18 cellular contexts compared by ENCODE assay signal in the genomic region with DNA sequence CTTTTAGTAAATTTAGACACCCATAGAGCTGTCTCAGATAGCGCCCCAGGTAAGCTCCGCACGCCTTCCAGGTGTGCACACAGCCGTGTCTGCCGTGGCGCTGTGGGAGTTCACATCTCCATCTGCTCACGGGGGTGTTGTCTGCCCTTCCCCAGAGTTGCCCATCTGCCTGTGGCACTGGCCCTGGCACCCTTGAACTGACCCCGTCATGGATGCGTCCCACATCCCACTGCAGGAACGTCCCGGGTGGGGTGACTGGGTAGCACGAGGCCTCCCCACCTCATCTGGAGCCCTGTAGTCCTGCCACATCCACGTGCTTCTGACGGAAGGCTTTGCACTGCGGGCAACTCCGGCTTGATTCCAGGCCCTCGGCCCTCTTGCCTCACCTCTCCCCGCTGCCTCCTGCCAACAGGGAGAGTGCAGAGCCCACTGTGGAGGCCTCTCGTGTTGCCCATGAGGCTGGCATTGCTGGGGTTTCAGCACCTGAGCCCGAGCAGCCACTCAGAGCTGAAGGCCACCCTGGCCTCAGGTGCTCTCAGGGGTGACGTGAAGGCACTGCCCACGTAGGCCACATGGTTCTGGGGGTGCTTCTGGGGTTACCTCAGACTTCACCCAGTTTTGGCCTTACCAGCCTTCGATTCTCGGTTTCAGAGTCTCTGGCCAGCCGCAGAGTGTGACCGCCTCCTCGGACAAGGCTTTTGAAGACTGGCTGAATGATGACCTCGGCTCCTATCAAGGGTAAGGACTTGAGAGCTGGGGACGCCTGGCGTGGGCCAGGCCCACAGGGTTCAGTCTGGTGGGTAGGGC. TPM values are rescaled to one million over a fixed set of nuclear protein-coding genes. Genes with fewer than 3 reads are reported as not detected.
DNase-seq lines count a peak whose midpoint lies in the region; FAIRE-seq and TF ChIP-seq lines count a peak whose summit lies in the region.
"Had no signal": no experiment of that assay in that cellular context is flagged by ENCODE, and none has a peak within 500 bp of the region (broad histone marks: within the 10 kb centered on the region; RNA-seq: fewer than 3 reads in every experiment).

No MANE protein-coding gene starts in this region.

- H3K4me1 ChIP-seq in BLaER1, result peaks cover 76% of the 10 kb centered on the region
- peaks cover 10% of the 10 kb centered on the region for H3K4me1 ChIP-seq in astrocyte (ENCODE audit: insufficient read depth, low read length)

- H3K4me3 ChIP-seq in BLaER1 (no peak overlapping the region), astrocyte (ENCODE audit: insufficient read depth, low read depth, low read length) (no peak overlapping the region)

- H3K27ac ChIP-seq in BLaER1, result peak overlapping the region; percentile 44
- H3K27ac ChIP-seq in astrocyte (ENCODE audit: low read depth, low read length), result no peak overlapping the region

- H3K36me3 Mint-ChIP-seq in astrocyte (ENCODE audit: low read depth, unreplicated experiment) (peaks cover 16% of the 10 kb centered on the region), progenitor cell of endocrine pancreas (ENCODE audit: insufficient read depth) (peaks cover 1% of the 10 kb centered on the region)
- H3K36me3 Mint-ChIP-seq: IgD-negative memory B cell had no signal

- H3K4me1 Mint-ChIP-seq in astrocyte (ENCODE audit: low read depth, unreplicated experiment) (peaks cover 21% of the 10 kb centered on the region), progenitor cell of endocrine pancreas (ENCODE audit: low read depth) (peaks cover 8% of the 10 kb centered on the region)

- DNase-seq in astrocyte (ENCODE audit: low read depth) (no peak), progenitor cell of endocrine pancreas (ENCODE audit: low spot score, unreplicated experiment) (no peak), NCI-H1930 (lab: John Stamatoyannopoulos, UW) (no peak), ACHN (no peak)
- DNase-seq: BE2C, DMS153, DMS79, GDM1, H9, KG1 had no signal

- FAIRE-seq in astrocyte (lab: Jason Lieb, UNC), result no peak
- FAIRE-seq: GM12892, GM18507, H1 had no signal

- H4K20me1 ChIP-seq in BLaER1 (peaks cover 59% of the 10 kb centered on the region), astrocyte (ENCODE audit: insufficient read depth, low read length) (peaks cover 95% of the 10 kb centered on the region)

- in situ Hi-C loops in ACHN (cut with HindIII; ENCODE audit: low pct_ligation_motif_present, low pct_unique_long_range_greater_than_20kb, low sequenced_read_pairs), result loop anchor here (5.0 to 25.0 kb wide), 2 partner anchors 55 to 110 kb away; no protein-coding TSS in a partner anchor

- peak overlapping the region; percentile 53 for H3K27ac Mint-ChIP-seq in astrocyte (ENCODE audit: unreplicated experiment)
- H3K27ac Mint-ChIP-seq in progenitor cell of endocrine pancreas, result peak overlapping the region; percentile 56
- H3K27ac Mint-ChIP-seq: CD4-positive, alpha-beta memory T cell; H9 had no signal

- no peak overlapping the region for H3K9ac ChIP-seq in BLaER1
- no peak overlapping the region for H3K9ac ChIP-seq in astrocyte (ENCODE audit: low read length)

- H3K27me3 Mint-ChIP-seq in astrocyte (ENCODE audit: low read depth, unreplicated experiment), result no peaks in the 10 kb centered on the region
- H3K27me3 Mint-ChIP-seq in progenitor cell of endocrine pancreas, result no peaks in the 10 kb centered on the region
- H3K27me3 Mint-ChIP-seq: CD4-positive, alpha-beta memory T cell; IgD-negative memory B cell had no signal

- no peak overlapping the region for H2AFZ ChIP-seq in astrocyte (ENCODE audit: low read depth, low read length)

- H3K36me3 ChIP-seq in BLaER1, result peaks cover 75% of the 10 kb centered on the region
- peaks cover 33% of the 10 kb centered on the region for H3K36me3 ChIP-seq in astrocyte (ENCODE audit: insufficient read depth, low read length)

- peaks cover 94% of the 10 kb centered on the region for H3K79me2 ChIP-seq in astrocyte (ENCODE audit: insufficient read depth, low read length)

- TF ChIP-seq CTCF in astrocyte (IDR thresholded peaks at IDR 0.05; ENCODE audit: insufficient read depth, low read depth, low read length) (no peak), progenitor cell of endocrine pancreas (IDR thresholded peaks at IDR 0.05; ENCODE audit: unreplicated experiment) (no peak)

- H3K4me3 Mint-ChIP-seq in astrocyte (ENCODE audit: unreplicated experiment) (no peak overlapping the region), progenitor cell of endocrine pancreas (ENCODE audit: low read depth) (no peak overlapping the region)
- H3K4me3 Mint-ChIP-seq: CD4-positive, alpha-beta memory T cell; H9 had no signal

- H3K9me3 ChIP-seq in BLaER1, result no peaks in the 10 kb centered on the region
- no peaks in the 10 kb centered on the region for H3K9me3 ChIP-seq in astrocyte (ENCODE audit: insufficient read depth, low read depth, low read length)
- H3K9me3 ChIP-seq: BE2C had no signal

- H3K9me3 Mint-ChIP-seq in astrocyte (ENCODE audit: unreplicated experiment), result no peaks in the 10 kb centered on the region
- H3K9me3 Mint-ChIP-seq in progenitor cell of endocrine pancreas (ENCODE audit: low read depth), result no peaks in the 10 kb centered on the region
- H3K9me3 Mint-ChIP-seq: CD14-positive monocyte; CD4-positive, alpha-beta memory T cell; H9; IgD-negative memory B cell had no signal

- H3K4me2 ChIP-seq in BLaER1, result peak overlapping the region; percentile 93
- H3K4me2 ChIP-seq in astrocyte (ENCODE audit: low read length), result no peak overlapping the region

- H3K27me3 ChIP-seq in BLaER1 (no peaks in the 10 kb centered on the region), astrocyte (ENCODE audit: insufficient read depth, low read length) (no peaks in the 10 kb centered on the region)
- H3K27me3 ChIP-seq: BE2C had no signal

RNA-seq across cellular contexts. Expression of gene ARFGAP1, which starts 5.1 kb away (rescaled TPM):
- total RNA-seq in astrocyte, result 220 and 225 TPM in 2 replicates
- total RNA-seq in progenitor cell of endocrine pancreas, result 119 and 130 TPM in 2 replicates

RNA-seq across cellular contexts. Expression of gene COL20A1, which starts 15.3 kb away (rescaled TPM):
- 3.1 and 5.0 TPM in 2 replicates for total RNA-seq in astrocyte
- total RNA-seq in progenitor cell of endocrine pancreas, result 0.24 and 0.47 TPM in 2 replicates
- total RNA-seq: A172 had no signal

RNA-seq across cellular contexts. Expression of gene NKAIN4, which starts 23.4 kb away (rescaled TPM):
- 146 and 162 TPM in 2 replicates for total RNA-seq in astrocyte
- 0.60 and 0.73 TPM in 2 replicates for total RNA-seq in progenitor cell of endocrine pancreas
- total RNA-seq: A172; CD4-positive, alpha-beta memory T cell had no signal

RNA-seq across cellular contexts. Expression of gene BIRC7, which starts 42.0 kb away (rescaled TPM):
- total RNA-seq in astrocyte, result 2.9 and 3.3 TPM in 2 replicates
- not detected in 2 replicates for total RNA-seq in progenitor cell of endocrine pancreas
- total RNA-seq: A172; CD4-positive, alpha-beta memory T cell; H9 had no signal

Comparison
In these comparisons a context has a peak if more than half of its experiments do, and no peak if none do; other contexts are left out.
1. RNA of gene NKAIN4, which starts 23.4 kb away (total RNA-seq): 146 to 162 TPM in astrocyte; 0.60 to 0.73 TPM in progenitor cell of endocrine pancreas; every median in the first group is over 10 times any median in the second.